In genomic region chr7:75654855-75655254, GRCh38 we compare ENCODE assay signal across 22 cellular contexts.
"Had no signal": no experiment of that assay in that cellular context is flagged by ENCODE, and none has a peak within 500 bp of the region (broad histone marks: within the 10 kb centered on the region; RNA-seq: fewer than 3 reads in every experiment).

No MANE protein-coding gene starts in this region.

- H3K9me3 ChIP-seq: lower lobe of right lung, ovary, suprapubic skin, thyroid gland, upper lobe of left lung, uterus had no signal

- H3K4me3 Mint-ChIP-seq: endodermal cell, memory B cell, mesothelial cell of epicardium, natural killer cell, neural crest cell had no signal

- DNase-seq: dermis blood vessel endothelial cell; effector CD4-positive, alpha-beta T cell; endodermal cell; erythroblast; foreskin keratinocyte; lower lobe of right lung; natural killer cell; ovary; right cardiac atrium; stimulated activated CD4-positive, alpha-beta T cell treated with anti-CD3 and anti-CD28 coated beads, Interleukin-2, amount 100 ng/mL, for 48 hours; stimulated activated naive CD4-positive, alpha-beta T cell treated with Interleukin-2 at 50 U/mL for 16 hours; thyroid gland; upper lobe of left lung; uterus had no signal

- H3K4me1 ChIP-seq: foreskin keratinocyte, uterus had no signal

- ATAC-seq: foreskin keratinocyte, natural killer cell, right cardiac atrium had no signal

- H3K4me3 ChIP-seq: lower lobe of right lung, ovary, smooth muscle cell, suprapubic skin, thyroid gland, upper lobe of left lung, uterus had no signal

- H3K9me3 Mint-ChIP-seq: endodermal cell, memory B cell, natural killer cell, neural crest cell had no signal

- H3K4me1 Mint-ChIP-seq: memory B cell, natural killer cell had no signal

- H3K27ac ChIP-seq: foreskin keratinocyte, lower lobe of right lung, ovary, suprapubic skin, thyroid gland, upper lobe of left lung, uterus had no signal

- H3K27me3 ChIP-seq: foreskin keratinocyte, ovary, suprapubic skin, thyroid gland, upper lobe of left lung, uterus had no signal

- H3K36me3 ChIP-seq: ovary, thyroid gland, uterus had no signal

- H3K27ac Mint-ChIP-seq: endodermal cell, memory B cell, mesothelial cell of epicardium, natural killer cell, progenitor cell of endocrine pancreas had no signal

- FAIRE-seq: colon, endothelial cell of umbilical vein had no signal

- H3K27me3 Mint-ChIP-seq: memory B cell, progenitor cell of endocrine pancreas had no signal

- H3K4me2 ChIP-seq: smooth muscle cell had no signal

- H3K36me3 Mint-ChIP-seq: mesothelial cell of epicardium, natural killer cell had no signal
